In genomic region chr2:207230261-207231105, GRCh38 we compare ENCODE assay signal across 8 cellular contexts.
DNase-seq lines count a peak whose midpoint lies in the region; FAIRE-seq and TF ChIP-seq lines count a peak whose summit lies in the region.

No MANE protein-coding gene starts in this region.

- TF ChIP-seq RAD21 in Ishikawa (IDR thresholded peaks at IDR 0.05; ENCODE audit: low read depth) = peak; percentile 38; the same call in 1 of the 2 replicates

- TF ChIP-seq CTCF in GM12874 (IDR thresholded peaks at IDR 0.05; ENCODE audit: insufficient read depth, low read depth, low read length) (peak; percentile 55), bronchial epithelial cell (IDR thresholded peaks at IDR 0.05; ENCODE audit: insufficient read depth, low read length, severe bottlenecking) (peak; percentile 50), osteoblast (IDR thresholded peaks at IDR 0.05; ENCODE audit: extremely low read depth, low read depth, low read length) (peak; percentile 52)

- H4K20me1 ChIP-seq in osteoblast (ENCODE audit: insufficient read depth, low read length) = no peaks in the 10 kb centered on the region

- no peak overlapping the region for H3K4me3 ChIP-seq in bronchial epithelial cell (ENCODE audit: low read depth, low read length)
- H3K4me3 ChIP-seq in osteoblast (ENCODE audit: insufficient read depth, low read length) = no peak overlapping the region

- no peak for FAIRE-seq in bronchial epithelial cell (lab: Jason Lieb, UNC)

- H3K27me3 ChIP-seq in bronchial epithelial cell (ENCODE audit: control insufficient read depth, insufficient read depth, low read length) (no peaks in the 10 kb centered on the region), osteoblast (ENCODE audit: insufficient read depth, low read length) (no peaks in the 10 kb centered on the region)

- H3K27ac ChIP-seq in osteoblast (ENCODE audit: low read depth, low read length) = peak overlapping the region; percentile 83

- H3K4me1 ChIP-seq in osteoblast (ENCODE audit: insufficient read depth, low read length) = peaks cover 17% of the 10 kb centered on the region

- no peaks in the 10 kb centered on the region for H3K9me3 ChIP-seq in osteoblast (ENCODE audit: low read depth, low read length)

- no peak overlapping the region for H2AFZ ChIP-seq in osteoblast (ENCODE audit: low read length)

- H3K4me2 ChIP-seq in osteoblast (ENCODE audit: insufficient read depth, low read length) = no peak overlapping the region

- DNase-seq in bronchial epithelial cell (ENCODE audit: low read depth) (no peak), osteoblast (ENCODE audit: insufficient read length, low spot score, missing footprints) (peak; percentile 51), SIG-M5 treated with dmso at 0.1 percent for 504 hours (lab: John Stamatoyannopoulos, UW; ENCODE audit: unreplicated experiment) (no peak), NOMO-1 (lab: John Stamatoyannopoulos, UW; ENCODE audit: unreplicated experiment in 2 of 2) (no peak), AG08396 (ENCODE audit: low spot score) (no peak)
- DNase-seq in stimulated activated naive CD4-positive, alpha-beta T cell (lab: John Stamatoyannopoulos, UW) = no peak

- H3K36me3 ChIP-seq in bronchial epithelial cell (ENCODE audit: control insufficient read depth, insufficient read depth, low read length) = no peaks in the 10 kb centered on the region
- H3K36me3 ChIP-seq in osteoblast (ENCODE audit: insufficient read depth, low read length) = no peaks in the 10 kb centered on the region

- no peak for TF ChIP-seq EP300 in Ishikawa (IDR thresholded peaks at IDR 0.05; ENCODE audit: borderline replicate concordance)

- H3K79me2 ChIP-seq in osteoblast (ENCODE audit: insufficient read depth, low read length) = no peaks in the 10 kb centered on the region

TF ChIP-seq in Ishikawa, 13 proteins besides CTCF, POLR2A, EP300 and RAD21:
- no peak for TF ChIP-seq TEAD4 (IDR thresholded peaks at IDR 0.05)
- TF ChIP-seq TCF12 (IDR thresholded peaks at IDR 0.05; ENCODE audit: low read depth) = no peak
- TF ChIP-seq, protein P1, sequence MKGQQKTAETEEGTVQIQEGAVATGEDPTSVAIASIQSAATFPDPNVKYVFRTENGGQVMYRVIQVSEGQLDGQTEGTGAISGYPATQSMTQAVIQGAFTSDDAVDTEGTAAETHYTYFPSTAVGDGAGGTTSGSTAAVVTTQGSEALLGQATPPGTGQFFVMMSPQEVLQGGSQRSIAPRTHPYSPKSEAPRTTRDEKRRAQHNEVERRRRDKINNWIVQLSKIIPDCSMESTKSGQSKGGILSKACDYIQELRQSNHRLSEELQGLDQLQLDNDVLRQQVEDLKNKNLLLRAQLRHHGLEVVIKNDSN (IDR thresholded peaks at IDR 0.05) = no peak
- TF ChIP-seq FOXM1 (IDR thresholded peaks at IDR 0.05; ENCODE audit: borderline replicate concordance, low read depth) = no peak
- TF ChIP-seq NFIC (IDR thresholded peaks at IDR 0.05) = no peak
- no peak for TF ChIP-seq CEBPB (IDR thresholded peaks at IDR 0.05)
- TF ChIP-seq CREB1 (IDR thresholded peaks at IDR 0.05; ENCODE audit: low read depth) = no peak
- TF ChIP-seq ZBTB7A (IDR thresholded peaks at IDR 0.05; ENCODE audit: low read depth) = no peak
- TF ChIP-seq, protein P2, sequence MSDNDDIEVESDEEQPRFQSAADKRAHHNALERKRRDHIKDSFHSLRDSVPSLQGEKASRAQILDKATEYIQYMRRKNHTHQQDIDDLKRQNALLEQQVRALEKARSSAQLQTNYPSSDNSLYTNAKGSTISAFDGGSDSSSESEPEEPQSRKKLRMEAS (IDR thresholded peaks at IDR 0.05) = no peak
- TF ChIP-seq YY1 (IDR thresholded peaks at IDR 0.05; ENCODE audit: low read depth) = no peak
- TF ChIP-seq TAF1 (IDR thresholded peaks at IDR 0.05; ENCODE audit: low read depth) = no peak
- no peak for TF ChIP-seq REST (IDR thresholded peaks at IDR 0.05; ENCODE audit: low read depth)
- TF ChIP-seq EGR1 (IDR thresholded peaks at IDR 0.05) = no peak
TF ChIP-seq in Ishikawa: peak in this region for 0.
